In the genomic region with DNA sequence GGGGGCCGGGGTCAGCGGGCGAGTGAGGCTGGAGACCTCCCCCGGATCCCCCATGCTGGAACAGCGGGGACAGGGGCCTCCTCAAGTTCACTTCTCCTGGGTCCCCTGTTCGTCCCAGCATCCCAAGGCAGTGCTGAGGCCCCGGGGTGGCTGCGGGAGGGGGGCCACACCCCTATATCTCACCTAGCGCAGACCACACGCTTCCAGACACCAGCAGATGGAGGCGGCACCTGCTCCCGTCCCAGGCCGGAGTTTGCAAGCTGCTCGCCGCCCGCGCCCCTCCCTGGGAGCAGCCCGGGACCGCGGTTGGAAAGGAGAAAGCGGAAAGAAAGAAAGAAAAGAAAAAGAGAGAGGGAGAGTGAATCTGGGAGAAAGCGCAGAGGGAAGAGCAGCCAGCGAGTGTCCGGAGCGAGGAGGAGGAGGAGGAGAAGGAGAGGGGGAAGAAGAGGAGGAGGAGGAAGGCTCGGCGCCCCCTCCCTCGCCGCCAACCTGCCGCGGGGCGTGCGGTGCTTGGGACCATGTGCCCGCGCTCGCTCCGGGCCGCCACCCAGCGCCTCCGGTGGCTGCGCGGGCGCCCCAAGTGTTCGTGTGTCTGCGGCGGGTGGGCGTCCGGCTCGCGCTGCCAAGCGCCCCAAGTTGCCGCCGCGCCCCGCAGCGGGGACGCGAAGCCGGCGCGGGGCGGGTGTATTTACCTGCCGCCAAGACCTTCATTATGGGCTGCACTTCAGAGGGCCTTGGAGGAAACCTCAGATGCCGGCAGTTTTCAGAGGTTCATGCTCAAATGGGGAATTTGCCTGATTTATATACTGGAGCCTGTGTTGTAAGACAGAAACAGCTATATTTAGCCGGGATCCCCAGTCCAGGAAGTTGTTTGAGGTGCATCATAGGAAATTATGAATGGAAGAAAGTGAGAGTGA, we compare ENCODE assay signal across 8 cellular contexts. TPM values are rescaled to one million over a fixed set of nuclear protein-coding genes. Genes with fewer than 3 reads are reported as not detected.
DNase-seq lines count a peak whose midpoint lies in the region; ATAC-seq and TF ChIP-seq lines count a peak whose summit lies in the region.

LIF (minus strand) TSS at position 775 of the 917 bp plus-strand sequence; CDS start at position 711, 64 bp downstream.

- H3K27ac Mint-ChIP-seq in HFFc6 (peak within 1 kb of the TSS; percentile 70), memory B cell (no peak within 1 kb of the TSS)

- peaks cover 11% of the 10 kb centered on the region for H3K4me1 Mint-ChIP-seq in HFFc6 (ENCODE audit: low read depth)
- peaks cover 7% of the 10 kb centered on the region for H3K4me1 Mint-ChIP-seq in memory B cell

- peak within 1 kb of the TSS; percentile 90 for H3K4me3 Mint-ChIP-seq in HFFc6
- H3K4me3 Mint-ChIP-seq in memory B cell, result peak within 1 kb of the TSS; percentile 88

- DNase-seq in AG08395 (ENCODE audit: low spot score) (peak; percentile 66), HFFc6 (peak; percentile 52), dermis blood vessel endothelial cell (peak; percentile 23), memory B cell (ENCODE audit: low spot score in 2 of 2) (peak; percentile 33 to 39), midbrain (lab: John Stamatoyannopoulos, UW) (no peak), NK-92 (lab: John Stamatoyannopoulos, UW; ENCODE audit: unreplicated experiment) (no peak)
- DNase-seq in activated CD4-positive, CD25-positive, alpha-beta regulatory T cell treated with anti-CD3 and anti-CD28 coated beads, Interleukin-2, amount 50 U/mL, for 72 hours, result peak; percentile 61
- DNase-seq in stimulated activated naive CD8-positive, alpha-beta T cell treated with anti-CD3 and anti-CD28 coated beads, Interleukin-15, Interleukin-2, amounts not matched to agents 100 U/mL and 50 U/mL, for 24 hours, result peak; percentile 67

- H3K27me3 Mint-ChIP-seq in HFFc6 (ENCODE audit: insufficient read depth) (peaks cover 14% of the 10 kb centered on the region), memory B cell (peaks cover 23% of the 10 kb centered on the region)

- peak; percentile 51; the same call in 1 of the 2 replicates for TF ChIP-seq CTCF in HFFc6 (IDR thresholded peaks at IDR 0.05)

- peak; percentile 92 for ATAC-seq in memory B cell (ENCODE audit: low read depth)
- peak; percentile 45 for ATAC-seq in stimulated activated naive CD8-positive, alpha-beta T cell treated with anti-CD3 and anti-CD28 coated beads, Interleukin-15, Interleukin-2, amounts not matched to agents 100 U/mL and 50 U/mL, for 24 hours

- H3K9me3 Mint-ChIP-seq in HFFc6, result no peaks in the 10 kb centered on the region
- H3K9me3 Mint-ChIP-seq in memory B cell, result no peaks in the 10 kb centered on the region

- H3K36me3 Mint-ChIP-seq in HFFc6 (ENCODE audit: low read depth) (no peaks in the 10 kb centered on the region), memory B cell (no peaks in the 10 kb centered on the region)

RNA-seq across cellular contexts. Expression of gene LIF, which starts in this region (rescaled TPM):
- total RNA-seq in HFFc6 (2021; fragmentation: NEBNext Ultra II Directional; extraction: Animal tissue kit (Norgen Biotek cat#: 25700)), result 1 to 10 TPM in 4 of 6 experiments, under 1 TPM in 2; 0.40 to 2.2 (median 1.1) TPM
- total RNA-seq in dermis blood vessel endothelial cell, result 1.1 and 1.7 TPM in 2 replicates

Comparison
In these comparisons a context has a peak if more than half of its experiments do, and no peak if none do; other contexts are left out.
1. DNase-seq: peak in AG08395 (single experiment), HFFc6 (single experiment), activated CD4-positive, CD25-positive, alpha-beta regulatory T cell treated with anti-CD3 and anti-CD28 coated beads, Interleukin-2, amount 50 U/mL, for 72 hours (single experiment), dermis blood vessel endothelial cell (single experiment), memory B cell (2 of 2) and stimulated activated naive CD8-positive, alpha-beta T cell treated with anti-CD3 and anti-CD28 coated beads, Interleukin-15, Interleukin-2, amounts not matched to agents 100 U/mL and 50 U/mL, for 24 hours (single experiment); none in midbrain (single experiment) and NK-92 (single experiment).